Comparison of ENCODE assay signal across 27 cellular contexts in the genomic region with DNA sequence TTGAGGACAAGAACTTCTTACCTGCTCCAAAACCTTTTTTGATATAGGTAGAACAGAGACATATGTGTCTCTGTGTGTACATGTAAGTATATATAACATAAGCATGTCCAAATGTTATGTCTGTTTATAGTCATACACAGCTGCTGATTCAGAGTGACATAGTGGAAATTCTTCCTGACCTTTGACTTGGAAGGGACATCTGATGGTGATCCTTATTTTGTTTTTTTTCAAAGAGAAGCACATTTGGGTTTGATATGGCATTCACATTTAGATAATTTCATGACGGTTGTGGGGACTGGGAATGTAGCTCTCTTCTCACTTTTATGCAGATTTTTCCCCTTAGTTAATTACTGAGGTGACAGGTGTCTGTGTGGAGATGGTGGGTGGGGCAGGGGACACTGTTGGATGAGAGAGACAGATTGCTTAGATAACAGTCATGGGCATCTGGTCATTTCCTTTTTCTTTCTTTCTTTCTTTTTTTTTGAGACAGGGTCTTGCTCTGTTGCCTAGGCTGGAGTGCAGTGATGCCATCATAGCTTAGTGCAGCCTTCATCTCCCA.
"Had no signal": no experiment of that assay in that cellular context is flagged by ENCODE, and none has a peak within 500 bp of the region (broad histone marks: within the 10 kb centered on the region; RNA-seq: fewer than 3 reads in every experiment).

No MANE protein-coding gene starts in this region.

- H3K4me3 Mint-ChIP-seq: activated CD8-positive, alpha-beta T cell treated with anti-CD3 and anti-CD28 coated beads, Interleukin-2, amount 10 ng/mL, durations not matched to agents 7 days and 5 days; activated naive CD8-positive, alpha-beta T cell treated with anti-CD3 and anti-CD28 coated beads, Interleukin-2, amount 50 U/mL, for 24 hours; brain; central memory CD8-positive, alpha-beta T cell; T-helper 1 cell treated with Interleukin-12 subunit alpha and Interleukin-12 subunit beta and Interleukin-4 antibody, amounts not matched to agents 30 μg/mL and 1 μg/mL, for 36 hours; WTC11 had no signal

- DNase-seq: activated CD4-positive, alpha-beta T cell treated with anti-CD3 and anti-CD28 coated beads for 48 hours; activated CD4-positive, alpha-beta T cell treated with anti-CD3 and anti-CD28 coated beads, Interleukin-2, amount 50 U/mL, for 4 hours; activated CD4-positive, CD25-positive, alpha-beta regulatory T cell treated with anti-CD3 and anti-CD28 coated beads, Interleukin-2, amount 50 U/mL, for 72 hours; activated CD8-positive, alpha-beta T cell treated with anti-CD3 and anti-CD28 coated beads, Interleukin-2, amount 10 ng/mL, durations not matched to agents 7 days and 5 days; activated effector memory CD4-positive, alpha-beta T cell treated with anti-CD3 and anti-CD28 coated beads, Interleukin-2, amount 50 U/mL, for 16 hours; activated naive CD4-positive, alpha-beta T cell treated with Interleukin-2 at 50 U/mL for 16 hours; activated naive CD8-positive, alpha-beta T cell treated with anti-CD3 and anti-CD28 coated beads, Interleukin-2, amount 50 U/mL, for 24 hours; activated T-cell treated with anti-CD3 and anti-CD28 coated beads, Interleukin-2, amount 50 U/mL, for 48 hours; amniotic stem cell; Karpas-422; MM.1S; NCI-H1105; NCI-H1436; NCI-H1694 treated with DMSO at 0.1 percent for 48 hours; NCI-H2029 treated with DMSO at 0.1 percent for 48 hours; NCI-H345; NCI-H510A treated with DMSO at 0.1 percent for 48 hours; NCI-H69; NK-92 treated with Interleukin-12 subunit alpha and Interleukin-12 subunit beta, amount 100 ng/mL, for 24 hours; PC-3; SHP77 had no signal

- ATAC-seq: activated CD8-positive, alpha-beta T cell treated with anti-CD3 and anti-CD28 coated beads, Interleukin-2, amount 10 ng/mL, durations not matched to agents 7 days and 5 days; activated naive CD4-positive, alpha-beta T cell treated with anti-CD3 and anti-CD28 coated beads, Interleukin-2, amount 50 U/mL, for 72 hours; activated naive CD8-positive, alpha-beta T cell treated with anti-CD3 and anti-CD28 coated beads, Interleukin-2, amount 50 U/mL, for 24 hours; PC-3; WTC11 had no signal

- H3K9me3 ChIP-seq: SJSA1 had no signal

- H3K36me3 Mint-ChIP-seq: brain, WTC11 had no signal

- H3K9me3 Mint-ChIP-seq: activated naive CD4-positive, alpha-beta T cell treated with anti-CD3 and anti-CD28 coated beads, Interleukin-2, amount 50 U/mL, for 72 hours; activated naive CD8-positive, alpha-beta T cell treated with anti-CD3 and anti-CD28 coated beads, Interleukin-2, amount 50 U/mL, for 24 hours; brain; central memory CD8-positive, alpha-beta T cell; T-helper 1 cell treated with Interleukin-12 subunit alpha and Interleukin-12 subunit beta and Interleukin-4 antibody, amounts not matched to agents 30 μg/mL and 1 μg/mL, for 36 hours; WTC11 had no signal

- H3K36me3 ChIP-seq: SJSA1 had no signal

- H3K4me1 ChIP-seq: SJSA1 had no signal

- H3K27ac Mint-ChIP-seq: activated CD8-positive, alpha-beta T cell treated with anti-CD3 and anti-CD28 coated beads, Interleukin-2, amount 10 ng/mL, durations not matched to agents 7 days and 5 days; activated naive CD8-positive, alpha-beta T cell treated with anti-CD3 and anti-CD28 coated beads, Interleukin-2, amount 50 U/mL, for 24 hours; brain; T-helper 1 cell treated with Interleukin-12 subunit alpha and Interleukin-12 subunit beta and Interleukin-4 antibody, amounts not matched to agents 30 μg/mL and 1 μg/mL, for 36 hours; WTC11 had no signal

- H3K27ac ChIP-seq: SJSA1 had no signal

- H3K27me3 Mint-ChIP-seq: activated naive CD8-positive, alpha-beta T cell treated with anti-CD3 and anti-CD28 coated beads, Interleukin-2, amount 50 U/mL, for 24 hours; central memory CD8-positive, alpha-beta T cell had no signal

- H3K4me3 ChIP-seq: SJSA1 had no signal

- H3K27me3 ChIP-seq: SJSA1 had no signal
